ENCODE assay signal across 1 cellular context in the genomic region with DNA sequence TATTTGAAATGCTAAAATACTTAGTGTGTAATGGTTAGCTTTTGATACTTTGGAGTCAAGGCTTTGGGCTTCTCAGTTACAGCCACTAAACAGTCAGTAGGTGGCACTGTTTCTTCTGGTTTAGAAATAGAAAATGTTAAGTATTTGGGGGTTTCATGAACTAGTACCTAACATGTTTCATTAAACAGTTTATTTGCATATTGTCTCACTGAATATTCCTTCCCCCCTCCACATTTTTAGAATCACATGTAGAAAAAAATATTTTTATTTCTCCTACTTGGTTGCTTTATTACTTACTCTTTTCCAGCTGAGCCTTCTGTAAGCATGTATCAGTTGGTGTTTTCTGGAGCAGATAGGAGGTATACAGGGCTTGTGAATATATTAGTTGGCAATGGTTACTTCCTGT.
TF ChIP-seq lines count a peak whose summit lies in the region.

No MANE protein-coding gene starts in this region.

TF ChIP-seq in H1, 55 proteins besides CTCF, POLR2A, EP300 and RAD21 (continued from another document):
- TF ChIP-seq EZH2 (IDR thresholded peaks at IDR 0.05; ENCODE audit: low read depth, low read length, severe bottlenecking) (no peak), TBP (IDR thresholded peaks at IDR 0.05; ENCODE audit: low read depth, low read length) (no peak), GTF2F1 (IDR thresholded peaks at IDR 0.05; ENCODE audit: borderline replicate concordance, low read depth, low read length) (no peak), SP2 (IDR thresholded peaks at IDR 0.05; ENCODE audit: low read length) (no peak), FOSL1 (IDR thresholded peaks at IDR 0.05; ENCODE audit: insufficient read depth, low read depth, low read length) (no peak), HDAC2 (IDR thresholded peaks at IDR 0.05; ENCODE audit: borderline replicate concordance in 1 of 2, low read depth in 2 of 2, low read length in 2 of 2) (no peak), SRF (IDR thresholded peaks at IDR 0.05; ENCODE audit: low read depth, low read length) (no peak), POU5F1 (IDR thresholded peaks at IDR 0.05; ENCODE audit: low read depth, low read length) (no peak), CREB1 (IDR thresholded peaks at IDR 0.05) (no peak), SIRT6 (IDR thresholded peaks at IDR 0.05; ENCODE audit: low read length) (no peak), CBX8 (IDR thresholded peaks at IDR 0.05; ENCODE audit: borderline replicate concordance, low read depth, low read length) (no peak), HDAC6 (IDR thresholded peaks at IDR 0.05; ENCODE audit: low read depth, low read length) (no peak), POLR2AphosphoS5 (IDR thresholded peaks at IDR 0.05; ENCODE audit: low read depth, low read length) (no peak), CEBPB (IDR thresholded peaks at IDR 0.05; ENCODE audit: low read depth, low read length) (no peak), SUZ12 (IDR thresholded peaks at IDR 0.05; ENCODE audit: low read length) (no peak), MAFK (IDR thresholded peaks at IDR 0.05; ENCODE audit: low read depth, low read length) (no peak)
- TF ChIP-seq, protein P1, sequence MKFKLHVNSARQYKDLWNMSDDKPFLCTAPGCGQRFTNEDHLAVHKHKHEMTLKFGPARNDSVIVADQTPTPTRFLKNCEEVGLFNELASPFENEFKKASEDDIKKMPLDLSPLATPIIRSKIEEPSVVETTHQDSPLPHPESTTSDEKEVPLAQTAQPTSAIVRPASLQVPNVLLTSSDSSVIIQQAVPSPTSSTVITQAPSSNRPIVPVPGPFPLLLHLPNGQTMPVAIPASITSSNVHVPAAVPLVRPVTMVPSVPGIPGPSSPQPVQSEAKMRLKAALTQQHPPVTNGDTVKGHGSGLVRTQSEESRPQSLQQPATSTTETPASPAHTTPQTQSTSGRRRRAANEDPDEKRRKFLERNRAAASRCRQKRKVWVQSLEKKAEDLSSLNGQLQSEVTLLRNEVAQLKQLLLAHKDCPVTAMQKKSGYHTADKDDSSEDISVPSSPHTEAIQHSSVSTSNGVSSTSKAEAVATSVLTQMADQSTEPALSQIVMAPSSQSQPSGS (IDR thresholded peaks at IDR 0.05; ENCODE audit: low read length), result no peak
